In the genomic region with DNA sequence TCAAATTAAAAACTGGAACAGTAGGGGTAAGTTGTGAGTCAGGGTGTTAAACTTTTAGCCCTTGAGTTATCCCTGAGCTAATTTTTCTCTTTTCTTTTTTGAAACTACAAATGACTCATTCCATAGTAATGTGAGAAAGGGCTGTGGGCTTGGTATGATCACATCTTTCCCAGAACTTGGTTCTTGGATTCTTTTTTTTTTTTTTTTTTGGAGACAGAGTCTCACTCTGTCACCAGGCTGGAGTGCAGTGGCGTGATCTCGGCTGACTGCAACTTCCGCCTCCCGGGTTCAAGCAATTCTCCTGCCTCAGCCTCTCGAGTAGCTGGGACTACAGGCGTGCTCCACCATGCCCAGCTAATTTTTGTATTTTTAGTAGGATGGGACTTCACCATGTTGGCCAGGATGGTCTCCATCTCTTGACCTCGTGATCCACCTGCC, we compare ENCODE assay signal across 8 cellular contexts. TPM values are rescaled to one million over a fixed set of nuclear protein-coding genes. Genes with fewer than 3 reads are reported as not detected.
A peak's percentile ranks its signal among the peaks of the same experiment; 100 is the strongest.
DNase-seq lines count a peak whose midpoint lies in the region; ATAC-seq and TF ChIP-seq lines count a peak whose summit lies in the region.
"Not testable (repeated sequence)": the region's sequence is repeated elsewhere in the genome, so short reads cannot be mapped to it uniquely, and the experiment has no call there.

No MANE protein-coding gene starts in this region.

- H3K27ac Mint-ChIP-seq in HFFc6: peak overlapping the region; percentile 94
- H3K27ac Mint-ChIP-seq in activated naive CD4-positive, alpha-beta T cell treated with anti-CD3 and anti-CD28 coated beads, Interleukin-2, amount 50 U/mL, for 24 hours: peak overlapping the region; percentile 81
- H3K27ac Mint-ChIP-seq in natural killer cell treated with Interleukin-12 subunit alpha and Interleukin-12 subunit beta and Interleukin-15 and Interleukin-18, amount 100 ng/mL, for 72 hours: peak overlapping the region; percentile 92 to 94

- H3K9me3 Mint-ChIP-seq in HFFc6; activated naive CD4-positive, alpha-beta T cell treated with anti-CD3 and anti-CD28 coated beads, Interleukin-2, amount 50 U/mL, for 24 hours; natural killer cell treated with Interleukin-12 subunit alpha and Interleukin-12 subunit beta and Interleukin-15 and Interleukin-18, amount 100 ng/mL, for 72 hours: not testable (repeated sequence)

- 76% methylated on average over 7 of the region's 7 CpGs for WGBS in suprapubic skin

- H3K27me3 Mint-ChIP-seq in HFFc6 (ENCODE audit: insufficient read depth); activated naive CD4-positive, alpha-beta T cell treated with anti-CD3 and anti-CD28 coated beads, Interleukin-2, amount 50 U/mL, for 24 hours; natural killer cell treated with Interleukin-12 subunit alpha and Interleukin-12 subunit beta and Interleukin-15 and Interleukin-18, amount 100 ng/mL, for 72 hours: not testable (repeated sequence)

- H3K9me3 ChIP-seq in suprapubic skin: not testable (repeated sequence)

- not testable (repeated sequence) for H3K27me3 ChIP-seq in suprapubic skin

- not testable (repeated sequence) for TF ChIP-seq EP300 in suprapubic skin (IDR thresholded peaks at IDR 0.05)

- DNase-seq in AG09309 (ENCODE audit: low read depth): peak; percentile 76
- peak; percentile 88 for DNase-seq in HFFc6
- DNase-seq in coronary artery (ENCODE audit: low spot score); natural killer cell treated with Interleukin-12 subunit alpha and Interleukin-12 subunit beta and Interleukin-15 and Interleukin-18, amount 100 ng/mL, for 72 hours (ENCODE audit: low spot score); suprapubic skin (ENCODE audit: low spot score in 2 of 2): not testable (repeated sequence)
- peak; percentile 77 to 79 for DNase-seq in foreskin fibroblast

- peaks cover 18% of the 10 kb centered on the region for H3K4me1 ChIP-seq in suprapubic skin

- TF ChIP-seq POLR2A in suprapubic skin (IDR thresholded peaks at IDR 0.05): not testable (repeated sequence)

- H3K27ac ChIP-seq in coronary artery (peak overlapping the region; percentile 52 to 72), suprapubic skin (peak overlapping the region; percentile 68)

- peak; percentile 74 for ATAC-seq in SK-N-SH treated with all-trans-retinoic acid at 6 μM for 48 hours
- ATAC-seq in natural killer cell treated with Interleukin-12 subunit alpha and Interleukin-12 subunit beta and Interleukin-15 and Interleukin-18, amount 100 ng/mL, for 72 hours: peak; percentile 78 to 80

- H3K36me3 ChIP-seq in suprapubic skin: peaks cover 74% of the 10 kb centered on the region

- H3K36me3 Mint-ChIP-seq in HFFc6 (ENCODE audit: low read depth): peaks cover 34% of the 10 kb centered on the region
- peaks cover 12% of the 10 kb centered on the region for H3K36me3 Mint-ChIP-seq in activated naive CD4-positive, alpha-beta T cell treated with anti-CD3 and anti-CD28 coated beads, Interleukin-2, amount 50 U/mL, for 24 hours
- peaks cover 17% of the 10 kb centered on the region for H3K36me3 Mint-ChIP-seq in natural killer cell treated with Interleukin-12 subunit alpha and Interleukin-12 subunit beta and Interleukin-15 and Interleukin-18, amount 100 ng/mL, for 72 hours

- H3K4me1 Mint-ChIP-seq in HFFc6 (ENCODE audit: low read depth): peaks cover 37% of the 10 kb centered on the region
- peaks cover 36% of the 10 kb centered on the region for H3K4me1 Mint-ChIP-seq in activated naive CD4-positive, alpha-beta T cell treated with anti-CD3 and anti-CD28 coated beads, Interleukin-2, amount 50 U/mL, for 24 hours
- peaks cover 36 to 40% of the 10 kb centered on the region in 2 donors for H3K4me1 Mint-ChIP-seq in natural killer cell treated with Interleukin-12 subunit alpha and Interleukin-12 subunit beta and Interleukin-15 and Interleukin-18, amount 100 ng/mL, for 72 hours (ENCODE audit: low read depth in 2 of 2)

- not testable (repeated sequence) for H3K4me3 ChIP-seq in AG09309 (ENCODE audit: control insufficient read depth, low read depth, low read length); coronary artery; foreskin fibroblast (ENCODE audit: low read depth in 1 of 2, low read length in 2 of 2); suprapubic skin

- peak overlapping the region; percentile 60 for H3K4me3 Mint-ChIP-seq in HFFc6
- peak overlapping the region; percentile 33 for H3K4me3 Mint-ChIP-seq in activated naive CD4-positive, alpha-beta T cell treated with anti-CD3 and anti-CD28 coated beads, Interleukin-2, amount 50 U/mL, for 24 hours
- peak overlapping the region; percentile 67 for H3K4me3 Mint-ChIP-seq in natural killer cell treated with Interleukin-12 subunit alpha and Interleukin-12 subunit beta and Interleukin-15 and Interleukin-18, amount 100 ng/mL, for 72 hours

- TF ChIP-seq CTCF in AG09309 (IDR thresholded peaks at IDR 0.05; ENCODE audit: control insufficient read depth, insufficient read depth, low read depth, low read length, missing control alignments); HFFc6 (IDR thresholded peaks at IDR 0.05); coronary artery (IDR thresholded peaks at IDR 0.05); foreskin fibroblast (IDR thresholded peaks at IDR 0.05; ENCODE audit: low read depth, low read length); suprapubic skin (IDR thresholded peaks at IDR 0.05): not testable (repeated sequence)

TF ChIP-seq in SK-N-SH treated with all-trans-retinoic acid at 6 μM for 48 hours, 23 proteins besides CTCF, POLR2A, EP300 and RAD21:
- TF ChIP-seq CSDC2 (CRISPR knock-in tag; IDR thresholded peaks at IDR 0.05) (0 out of 2 replicates have a peak, but pooled peaks have one; percentile 76), ISL1 (CRISPR knock-in tag; IDR thresholded peaks at IDR 0.05) (0 out of 2 replicates have a peak, but pooled peaks have one; percentile 21)

RNA-seq across cellular contexts. Expression of gene SLC4A1AP, which starts 18.7 kb away (rescaled TPM):
- total RNA-seq in HFFc6 (2021; fragmentation: NEBNext Ultra II Directional; extraction: Animal tissue kit (Norgen Biotek cat#: 25700)): 10 to 100 TPM; 23.0 to 27.1 (median 24.5) TPM
- total RNA-seq in natural killer cell treated with Interleukin-12 subunit alpha and Interleukin-12 subunit beta and Interleukin-15 and Interleukin-18, amount 100 ng/mL, for 72 hours: 10 to 100 TPM; 31.1 to 33.3 TPM
- 10 to 100 TPM; 15.1 to 25.3 (median 20.7) TPM for total RNA-seq in suprapubic skin

RNA-seq across cellular contexts. Expression of gene SUPT7L, which starts 18.9 kb away (rescaled TPM):
- total RNA-seq in HFFc6 (2021; fragmentation: NEBNext Ultra II Directional; extraction: Animal tissue kit (Norgen Biotek cat#: 25700)): 10 to 100 TPM; 22.7 to 26.4 (median 24.2) TPM
- total RNA-seq in natural killer cell treated with Interleukin-12 subunit alpha and Interleukin-12 subunit beta and Interleukin-15 and Interleukin-18, amount 100 ng/mL, for 72 hours: 10 to 100 TPM; 32.9 to 41.9 TPM
- total RNA-seq in suprapubic skin: 10 to 100 TPM; 17.0 to 27.3 (median 22.2) TPM

RNA-seq across cellular contexts. Expression of gene GPN1, which starts 53.5 kb away (rescaled TPM):
- total RNA-seq in HFFc6 (2021; fragmentation: NEBNext Ultra II Directional; extraction: Animal tissue kit (Norgen Biotek cat#: 25700)): 10 to 100 TPM; 33.2 to 44.2 (median 39.8) TPM
- 10 to 100 TPM; 32.7 to 36.9 TPM for total RNA-seq in natural killer cell treated with Interleukin-12 subunit alpha and Interleukin-12 subunit beta and Interleukin-15 and Interleukin-18, amount 100 ng/mL, for 72 hours
- total RNA-seq in suprapubic skin: 10 to 100 TPM; 21.0 to 30.5 (median 24.2) TPM

RNA-seq across cellular contexts. Expression of gene CCDC121, which starts 53.5 kb away (rescaled TPM):
- total RNA-seq in HFFc6 (2021; fragmentation: NEBNext Ultra II Directional; extraction: Animal tissue kit (Norgen Biotek cat#: 25700)): 1 to 10 TPM in 2 of 6 experiments, under 1 TPM in 4; 0.52 to 1.2 (median 0.97) TPM
- under 1 TPM in 1 of 2 donors, not detected in 1; 0.36 TPM for total RNA-seq in natural killer cell treated with Interleukin-12 subunit alpha and Interleukin-12 subunit beta and Interleukin-15 and Interleukin-18, amount 100 ng/mL, for 72 hours
- total RNA-seq in suprapubic skin: 1 to 10 TPM; 1.2 to 3.9 (median 3.0) TPM
